ENCODE assay signal across 17 cellular contexts in the genomic region with DNA sequence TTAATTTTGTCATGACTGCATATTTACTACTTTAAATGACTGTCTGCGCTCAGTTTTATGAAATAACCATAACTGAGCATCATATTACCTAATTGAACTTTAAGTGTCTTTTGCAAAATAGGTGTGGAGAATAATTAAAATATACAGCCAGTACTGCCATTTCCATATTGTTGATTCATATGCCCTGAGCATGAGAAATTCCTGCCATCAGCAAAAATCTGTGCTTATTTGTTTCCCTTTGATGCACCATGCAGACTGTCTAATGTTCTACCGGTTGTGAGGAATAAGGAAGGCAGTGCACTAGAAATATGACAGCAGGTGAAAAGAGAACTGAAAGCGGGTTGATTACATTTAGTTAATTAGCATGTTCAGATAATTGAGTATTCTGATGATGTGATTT.
"Had no signal": no experiment of that assay in that cellular context is flagged by ENCODE, and none has a peak within 500 bp of the region (broad histone marks: within the 10 kb centered on the region; RNA-seq: fewer than 3 reads in every experiment).

No MANE protein-coding gene starts in this region.

- H3K27ac ChIP-seq: breast epithelium, left ventricle myocardium inferior, testis, vagina had no signal

- DNase-seq: activated CD4-positive, alpha-beta T cell treated with anti-CD3 and anti-CD28 coated beads for 1 hour; activated CD4-positive, alpha-beta T cell treated with anti-CD3 and anti-CD28 coated beads, Interleukin-2, amount 50 U/mL, for 1 hour; activated T-cell treated with anti-CD3 and anti-CD28 coated beads, Interleukin-2, amount 50 U/mL, for 1 hour; effector memory CD8-positive, alpha-beta T cell; foreskin melanocyte; hippocampal formation; kidney glomerular epithelial cell; left ventricle myocardium inferior; mammary epithelial cell; naive thymus-derived CD8-positive, alpha-beta T cell; stimulated activated CD4-positive, alpha-beta T cell treated with anti-CD3 and anti-CD28 coated beads, Interleukin-2, amount 100 ng/mL, for 48 hours; stimulated activated CD8-positive, alpha-beta memory T cell treated with anti-CD3 and anti-CD28 coated beads, Interleukin-4, amount 100 ng/mL, for 48 hours; stimulated activated naive B cell treated with anti-CD40 and anti-IgM and Interleukin-4, amounts not matched to agents 10 μg/mL and 1 μg/mL and 100 μg/mL, for 72 hours; testis; trophoblast cell had no signal

- H3K27me3 ChIP-seq: testis, vagina had no signal

- H3K4me1 ChIP-seq: breast epithelium, vagina had no signal

- H3K4me3 ChIP-seq: breast epithelium, left ventricle myocardium inferior, testis, vagina had no signal

- H3K9me3 ChIP-seq: breast epithelium, left ventricle myocardium inferior, testis, vagina had no signal

- H3K36me3 ChIP-seq: breast epithelium, left ventricle myocardium inferior, vagina had no signal
